11 cellular contexts compared by ENCODE assay signal in the genomic region with DNA sequence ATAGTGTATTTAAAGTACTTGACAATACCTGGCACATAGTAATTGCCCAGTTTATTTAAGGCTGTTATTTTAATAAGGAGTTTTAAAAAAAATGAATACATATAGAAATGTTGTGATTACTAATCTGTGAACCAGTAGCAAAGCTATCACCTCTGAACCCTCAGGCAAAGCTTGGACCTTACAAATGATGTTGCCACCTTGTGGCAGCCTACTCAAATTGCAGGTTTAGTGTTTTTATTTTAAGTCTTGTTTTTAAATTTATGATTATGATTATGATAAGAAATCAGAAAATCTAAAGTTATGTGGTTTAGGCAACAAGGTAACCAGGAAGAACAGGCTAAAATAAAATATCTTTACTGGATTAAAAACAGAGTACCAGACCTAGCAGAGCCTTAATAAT. TPM values are rescaled to one million over a fixed set of nuclear protein-coding genes. Genes with fewer than 3 reads are reported as not detected.
A peak's percentile ranks its signal among the peaks of the same experiment; 100 is the strongest.
DNase-seq lines count a peak whose midpoint lies in the region; ATAC-seq and TF ChIP-seq lines count a peak whose summit lies in the region.
"Had no signal": no experiment of that assay in that cellular context is flagged by ENCODE, and none has a peak within 500 bp of the region (broad histone marks: within the 10 kb centered on the region; RNA-seq: fewer than 3 reads in every experiment).

No MANE protein-coding gene starts in this region.

- DNase-seq in CD1c-positive myeloid dendritic cell (ENCODE audit: extremely low spot score) (peak; percentile 35), H9 (no peak), RKO (ENCODE audit: low spot score) (peak; percentile 16), glutamatergic neuron (no peak)
- no peak for DNase-seq in stimulated activated CD4-positive, alpha-beta T cell treated with anti-CD3 and anti-CD28 coated beads, Interleukin-1b, Interleukin-23, amount 100 ng/mL, for 48 hours
- DNase-seq in natural killer cell treated with Interleukin-12 subunit alpha and Interleukin-12 subunit beta and Interleukin-15 and Interleukin-18, amount 100 ng/mL, for 72 hours (ENCODE audit: low spot score) = no peak
- DNase-seq in activated naive CD4-positive, alpha-beta T cell (lab: John Stamatoyannopoulos, UW) = no peak
- DNase-seq: activated CD4-positive, alpha-beta T cell treated with anti-CD3 and anti-CD28 coated beads, Interleukin-2, amount 50 U/mL, for 4 hours; RPMI8226 had no signal

- H3K18ac ChIP-seq in H9 (ENCODE audit: insufficient read length, low read depth, low read length) = no peak overlapping the region

- H4K91ac ChIP-seq in H9 (ENCODE audit: insufficient read length, low read depth, low read length) = no peak overlapping the region

- H3K27me3 ChIP-seq in H9 (ENCODE audit: insufficient read depth, low read length) = no peaks in the 10 kb centered on the region

- H2BK5ac ChIP-seq in H9 (ENCODE audit: insufficient read length, low read length) = no peak overlapping the region

- peaks cover 17% of the 10 kb centered on the region in 2 experiments for H3K9me3 Mint-ChIP-seq in H9
- H3K9me3 Mint-ChIP-seq in glutamatergic neuron (ENCODE audit: unreplicated experiment) = no peaks in the 10 kb centered on the region
- no peaks in the 10 kb centered on the region for H3K9me3 Mint-ChIP-seq in natural killer cell treated with Interleukin-12 subunit alpha and Interleukin-12 subunit beta and Interleukin-15 and Interleukin-18, amount 100 ng/mL, for 72 hours
- H3K9me3 Mint-ChIP-seq: stimulated activated naive CD8-positive, alpha-beta T cell treated with anti-CD3 and anti-CD28 coated beads, Interleukin-15, Interleukin-2, amounts not matched to agents 100 ng/mL and 50 ng/mL, for 24 hours had no signal

- H2BK120ac ChIP-seq in H9 (ENCODE audit: low read depth, low read length, poor library complexity, severe bottlenecking) = no peak overlapping the region

- no peak overlapping the region for H4K5ac ChIP-seq in H9 (ENCODE audit: insufficient read length, low read depth, low read length)

- H3K36me3 Mint-ChIP-seq in H9 (ENCODE audit: insufficient read depth in 1 of 3, low read depth in 3 of 3) (peaks cover 21 to 28% (median 24%) of the 10 kb centered on the region in 3 experiments), glutamatergic neuron (ENCODE audit: unreplicated experiment) (no peaks in the 10 kb centered on the region)
- H3K36me3 Mint-ChIP-seq in natural killer cell treated with Interleukin-12 subunit alpha and Interleukin-12 subunit beta and Interleukin-15 and Interleukin-18, amount 100 ng/mL, for 72 hours = no peaks in the 10 kb centered on the region

- no peaks in the 10 kb centered on the region for H4K20me1 ChIP-seq in H9 (ENCODE audit: control insufficient read depth, insufficient read depth, insufficient read length)

- no peak overlapping the region for H3K9ac ChIP-seq in H9 (ENCODE audit: extremely low read depth, insufficient read length, low read length)

- H3K4me1 Mint-ChIP-seq in H9 = peaks cover 0 to 4% of the 10 kb centered on the region in 2 experiments; a peak in 1 of 4 replicates
- H3K4me1 Mint-ChIP-seq in glutamatergic neuron (ENCODE audit: low read depth, unreplicated experiment) = peaks cover 4% of the 10 kb centered on the region
- no peaks in the 10 kb centered on the region for H3K4me1 Mint-ChIP-seq in natural killer cell treated with Interleukin-12 subunit alpha and Interleukin-12 subunit beta and Interleukin-15 and Interleukin-18, amount 100 ng/mL, for 72 hours (ENCODE audit: low read depth in 2 of 2)

- no peak overlapping the region for H3T11ph ChIP-seq in H9 (ENCODE audit: low read length)

- H3K27me3 Mint-ChIP-seq in H9 (ENCODE audit: low read depth) (no peaks in the 10 kb centered on the region), glutamatergic neuron (ENCODE audit: unreplicated experiment) (peaks cover 1% of the 10 kb centered on the region)
- H3K27me3 Mint-ChIP-seq in natural killer cell treated with Interleukin-12 subunit alpha and Interleukin-12 subunit beta and Interleukin-15 and Interleukin-18, amount 100 ng/mL, for 72 hours = no peaks in the 10 kb centered on the region
- H3K27me3 Mint-ChIP-seq: stimulated activated naive CD8-positive, alpha-beta T cell treated with anti-CD3 and anti-CD28 coated beads, Interleukin-15, Interleukin-2, amounts not matched to agents 100 ng/mL and 50 ng/mL, for 24 hours had no signal

- peaks cover 8% of the 10 kb centered on the region for H3K9me3 ChIP-seq in H9 (ENCODE audit: control insufficient read depth, low read depth, low read length)

- no peak overlapping the region for H2BK20ac ChIP-seq in H9 (ENCODE audit: low read depth, low read length, poor library complexity, severe bottlenecking)

- H3K23me2 ChIP-seq in H9 (ENCODE audit: insufficient read length, low read depth, low read length, poor library complexity, severe bottlenecking) = no peaks in the 10 kb centered on the region

- H3K79me2 ChIP-seq in H9 (ENCODE audit: insufficient read depth, low read length) = no peaks in the 10 kb centered on the region

- H3K4me1 ChIP-seq in H9 (ENCODE audit: insufficient read depth, low read length) = no peaks in the 10 kb centered on the region

- H2BK15ac ChIP-seq in H9 (ENCODE audit: low read depth, low read length) = no peak overlapping the region

- H3K4me2 ChIP-seq in H9 (ENCODE audit: insufficient read depth, insufficient read length, low read length) = no peak overlapping the region

- no peak overlapping the region for H3K23ac ChIP-seq in H9 (ENCODE audit: insufficient read length, low read depth, low read length)

- H3K27ac ChIP-seq in H9 (ENCODE audit: insufficient read length, low read depth, low read length) = no peak overlapping the region

- H2AFZ ChIP-seq in H9 (ENCODE audit: low read length) = no peak overlapping the region

- no peaks in the 10 kb centered on the region for H3K79me1 ChIP-seq in H9 (ENCODE audit: insufficient read depth, low read depth, low read length, poor library complexity, severe bottlenecking)

- TF ChIP-seq CTCF in H9 (conservative IDR thresholded peaks at IDR 0.05) (peak; percentile 79), glutamatergic neuron (IDR thresholded peaks at IDR 0.05; ENCODE audit: partially characterized antibody, unreplicated experiment) (peak; percentile 72)

- no peak overlapping the region for H3K4me3 Mint-ChIP-seq in H9
- H3K4me3 Mint-ChIP-seq in glutamatergic neuron (ENCODE audit: unreplicated experiment) = no peak overlapping the region
- no peak overlapping the region for H3K4me3 Mint-ChIP-seq in natural killer cell treated with Interleukin-12 subunit alpha and Interleukin-12 subunit beta and Interleukin-15 and Interleukin-18, amount 100 ng/mL, for 72 hours
- H3K4me3 Mint-ChIP-seq: stimulated activated naive CD8-positive, alpha-beta T cell treated with anti-CD3 and anti-CD28 coated beads, Interleukin-15, Interleukin-2, amounts not matched to agents 100 ng/mL and 50 ng/mL, for 24 hours had no signal

- H2AK5ac ChIP-seq in H9 (ENCODE audit: insufficient read length, low read length) = no peak overlapping the region

- no peak for ATAC-seq in natural killer cell treated with Interleukin-12 subunit alpha and Interleukin-12 subunit beta and Interleukin-15 and Interleukin-18, amount 100 ng/mL, for 72 hours
- ATAC-seq in activated CD4-positive, CD25-positive, alpha-beta regulatory T cell treated with anti-CD3 and anti-CD28 coated beads, Interleukin-2, amount 50 U/mL, for 24 hours = no peak

- H4K8ac ChIP-seq in H9 (replicated peaks; ENCODE audit: insufficient read length, low read depth, low read length) = no peak overlapping the region

- no peak overlapping the region for H3K4ac ChIP-seq in H9 (ENCODE audit: low read depth, low read length)

- no peak overlapping the region for H3K56ac ChIP-seq in H9 (ENCODE audit: insufficient read length, low read depth, low read length)

- H2BK12ac ChIP-seq in H9 (ENCODE audit: insufficient read length, low read depth, low read length) = no peak overlapping the region

- H3K27ac Mint-ChIP-seq in H9 = no peak overlapping the region
- no peak overlapping the region for H3K27ac Mint-ChIP-seq in glutamatergic neuron (ENCODE audit: unreplicated experiment)
- no peak overlapping the region for H3K27ac Mint-ChIP-seq in natural killer cell treated with Interleukin-12 subunit alpha and Interleukin-12 subunit beta and Interleukin-15 and Interleukin-18, amount 100 ng/mL, for 72 hours
- H3K27ac Mint-ChIP-seq: stimulated activated naive CD8-positive, alpha-beta T cell treated with anti-CD3 and anti-CD28 coated beads, Interleukin-15, Interleukin-2, amounts not matched to agents 100 ng/mL and 50 ng/mL, for 24 hours had no signal

- no peak overlapping the region for H3K14ac ChIP-seq in H9 (ENCODE audit: insufficient read depth, low read length)

RNA-seq across cellular contexts. Expression of a gene that starts 35.8 kb away (rescaled TPM):
- total RNA-seq in H9 (2021) = 17.1 and 17.7 TPM in 2 replicates
- 4.4 TPM for total RNA-seq in glutamatergic neuron (ENCODE audit: unreplicated experiment)
- total RNA-seq in natural killer cell treated with Interleukin-12 subunit alpha and Interleukin-12 subunit beta and Interleukin-15 and Interleukin-18, amount 100 ng/mL, for 72 hours = 10 to 100 TPM in 1 of 2 donors, 1 to 10 TPM in 1; 2.3 to 10.7 TPM

Comparison
In these comparisons a context has a peak if more than half of its experiments do, and no peak if none do; other contexts are left out.
1. DNase-seq: peak in CD1c-positive myeloid dendritic cell (single experiment) and RKO (single experiment); none in H9 (single experiment), glutamatergic neuron (single experiment), stimulated activated CD4-positive, alpha-beta T cell treated with anti-CD3 and anti-CD28 coated beads, Interleukin-1b, Interleukin-23, amount 100 ng/mL, for 48 hours (single experiment), natural killer cell treated with Interleukin-12 subunit alpha and Interleukin-12 subunit beta and Interleukin-15 and Interleukin-18, amount 100 ng/mL, for 72 hours (single experiment) and activated naive CD4-positive, alpha-beta T cell (0 of 4).